ENCODE assay signal across 8 cellular contexts in the genomic region with DNA sequence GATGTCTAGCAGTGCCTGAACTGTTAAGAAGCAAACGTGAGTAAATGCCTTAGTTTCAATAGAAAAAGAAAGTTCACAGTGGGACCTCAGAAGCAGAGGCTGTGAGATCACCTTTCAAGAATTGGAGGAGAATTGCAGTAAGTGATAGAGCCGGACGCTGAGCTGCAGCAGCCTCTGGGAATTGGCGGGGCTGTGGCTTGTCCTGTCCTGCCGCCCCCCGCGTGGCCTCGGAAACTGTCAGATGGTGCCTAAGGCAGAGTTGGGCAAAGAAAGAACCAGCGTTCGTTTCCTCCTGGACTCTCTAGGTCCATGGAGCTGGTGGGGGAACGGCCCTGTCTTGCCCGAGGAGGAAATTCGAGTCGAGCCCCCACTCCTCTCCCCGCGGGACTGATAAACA. TPM values are rescaled to one million over a fixed set of nuclear protein-coding genes. Genes with fewer than 3 reads are reported as not detected.
DNase-seq lines count a peak whose midpoint lies in the region; ATAC-seq and TF ChIP-seq lines count a peak whose summit lies in the region.

No MANE protein-coding gene starts in this region.

- H3K27ac ChIP-seq in left ventricle myocardium inferior (replicated peaks) (peak overlapping the region; percentile 80), gastrocnemius medialis (peak overlapping the region in 3 of 4 donors; percentile 9 to 35 (median 16))

- H3K36me3 Mint-ChIP-seq in activated CD8-positive, alpha-beta memory T cell treated with anti-CD3 and anti-CD28 coated beads, Interleukin-2, amount 10 ng/mL, durations not matched to agents 7 days and 5 days, result peaks cover 6% of the 10 kb centered on the region
- no peaks in the 10 kb centered on the region for H3K36me3 Mint-ChIP-seq in activated CD4-positive, alpha-beta memory T cell treated with anti-CD3 and anti-CD28 coated beads, Interleukin-2, amount 10 ng/mL, durations not matched to agents 7 days and 5 days (ENCODE audit: low read depth)

- H3K4me1 Mint-ChIP-seq in activated CD8-positive, alpha-beta memory T cell treated with anti-CD3 and anti-CD28 coated beads, Interleukin-2, amount 10 ng/mL, durations not matched to agents 7 days and 5 days, result peaks cover 18% of the 10 kb centered on the region
- H3K4me1 Mint-ChIP-seq in activated CD4-positive, alpha-beta memory T cell treated with anti-CD3 and anti-CD28 coated beads, Interleukin-2, amount 10 ng/mL, durations not matched to agents 7 days and 5 days, result peaks cover 16% of the 10 kb centered on the region

- H3K4me1 ChIP-seq in left ventricle myocardium inferior, result peaks cover 26% of the 10 kb centered on the region
- H3K4me1 ChIP-seq in gastrocnemius medialis, result peaks cover 0 to 4% of the 10 kb centered on the region in 2 donors

- H3K9me3 ChIP-seq in left ventricle myocardium inferior (replicated peaks), result no peaks in the 10 kb centered on the region
- no peaks in the 10 kb centered on the region for H3K9me3 ChIP-seq in gastrocnemius medialis

- H3K27me3 Mint-ChIP-seq in activated CD8-positive, alpha-beta memory T cell treated with anti-CD3 and anti-CD28 coated beads, Interleukin-2, amount 10 ng/mL, durations not matched to agents 7 days and 5 days, result peaks cover 68% of the 10 kb centered on the region
- H3K27me3 Mint-ChIP-seq in activated CD4-positive, alpha-beta memory T cell treated with anti-CD3 and anti-CD28 coated beads, Interleukin-2, amount 10 ng/mL, durations not matched to agents 7 days and 5 days, result peaks cover 65% of the 10 kb centered on the region

- no peaks in the 10 kb centered on the region for H3K36me3 ChIP-seq in left ventricle myocardium inferior
- no peaks in the 10 kb centered on the region for H3K36me3 ChIP-seq in gastrocnemius medialis

- H3K27me3 ChIP-seq in left ventricle myocardium inferior (ENCODE audit: low read depth), result peaks cover 65% of the 10 kb centered on the region
- peaks cover 30 to 56% (median 45%) of the 10 kb centered on the region in 3 donors for H3K27me3 ChIP-seq in gastrocnemius medialis

- no peaks in the 10 kb centered on the region for H3K9me3 Mint-ChIP-seq in activated CD8-positive, alpha-beta memory T cell treated with anti-CD3 and anti-CD28 coated beads, Interleukin-2, amount 10 ng/mL, durations not matched to agents 7 days and 5 days (ENCODE audit: low read depth)
- no peaks in the 10 kb centered on the region for H3K9me3 Mint-ChIP-seq in activated CD4-positive, alpha-beta memory T cell treated with anti-CD3 and anti-CD28 coated beads, Interleukin-2, amount 10 ng/mL, durations not matched to agents 7 days and 5 days

- POLR2A ChIA-PET in activated CD4-positive, alpha-beta memory T cell treated with anti-CD3 and anti-CD28 coated beads, Interleukin-2, amount 10 ng/mL, durations not matched to agents 7 days and 5 days (lab: Charles Lee), result no interaction called here

- CTCF ChIA-PET in activated CD8-positive, alpha-beta memory T cell treated with anti-CD3 and anti-CD28 coated beads, Interleukin-2, amount 10 ng/mL, durations not matched to agents 7 days and 5 days (lab: Charles Lee), result interaction anchor here (1.4 kb wide), 1 partner anchor 294 kb away, joined by 3 read pairs; no protein-coding TSS in a partner anchor
- CTCF ChIA-PET in activated CD4-positive, alpha-beta memory T cell treated with anti-CD3 and anti-CD28 coated beads, Interleukin-2, amount 10 ng/mL, durations not matched to agents 7 days and 5 days (lab: Charles Lee), result no interaction called here

- no peak for TF ChIP-seq POLR2A in gastrocnemius medialis (IDR thresholded peaks at IDR 0.05)

- peak; percentile 10 for ATAC-seq in activated CD8-positive, alpha-beta memory T cell treated with anti-CD3 and anti-CD28 coated beads, Interleukin-2, amount 10 ng/mL, durations not matched to agents 7 days and 5 days
- ATAC-seq in gastrocnemius medialis (no peak), GM21723 (IDR thresholded peaks at IDR 0.05; ENCODE audit: unreplicated experiment) (no peak), left colon (no peak)

- in situ Hi-C loops in gastrocnemius medialis (cut with MboI; ENCODE audit: low sequenced_read_pairs in 4 of 4), result no loop called here

- intact Hi-C loops in left ventricle myocardium inferior (cut with micrococcal nuclease) (no loop called here), gastrocnemius medialis (cut with DNase I; ENCODE audit: low total_unique reads) (no loop called here), left colon (cut with DNase I, micrococcal nuclease) (no loop called here)

- H3K27ac Mint-ChIP-seq in activated CD8-positive, alpha-beta memory T cell treated with anti-CD3 and anti-CD28 coated beads, Interleukin-2, amount 10 ng/mL, durations not matched to agents 7 days and 5 days, result no peak overlapping the region
- no peak overlapping the region for H3K27ac Mint-ChIP-seq in activated CD4-positive, alpha-beta memory T cell treated with anti-CD3 and anti-CD28 coated beads, Interleukin-2, amount 10 ng/mL, durations not matched to agents 7 days and 5 days

- no peak for DNase-seq in activated CD8-positive, alpha-beta memory T cell treated with anti-CD3 and anti-CD28 coated beads, Interleukin-2, amount 10 ng/mL, durations not matched to agents 7 days and 5 days
- no peak for DNase-seq in activated CD8-positive, alpha-beta memory T cell treated with anti-CD3 and anti-CD28 coated beads, Interleukin-2, amount 50 U/mL, for 48 hours
- DNase-seq in activated CD4-positive, alpha-beta memory T cell treated with anti-CD3 and anti-CD28 coated beads, Interleukin-2, amount 10 ng/mL, durations not matched to agents 7 days and 5 days, result no peak
- no peak for DNase-seq in left ventricle myocardium inferior
- no peak for DNase-seq in gastrocnemius medialis
- DNase-seq in left colon, result no peak
- DNase-seq in DMS79 treated with DMSO at 0.1 percent for 48 hours (lab: John Stamatoyannopoulos, UW), result no peak

- no peak for TF ChIP-seq CTCF in left ventricle myocardium inferior (IDR thresholded peaks at IDR 0.05; ENCODE audit: borderline replicate concordance)
- no peak for TF ChIP-seq CTCF in gastrocnemius medialis (IDR thresholded peaks at IDR 0.05 in 4 of 5, conservative IDR thresholded peaks at IDR 0.05 in 1 of 5)

- peak overlapping the region; percentile 75 for H3K4me3 ChIP-seq in left ventricle myocardium inferior
- H3K4me3 ChIP-seq in gastrocnemius medialis, result peak overlapping the region; percentile 42 to 54 (median 52)

- peak overlapping the region; percentile 69 for H3K4me3 Mint-ChIP-seq in activated CD8-positive, alpha-beta memory T cell treated with anti-CD3 and anti-CD28 coated beads, Interleukin-2, amount 10 ng/mL, durations not matched to agents 7 days and 5 days
- H3K4me3 Mint-ChIP-seq in activated CD4-positive, alpha-beta memory T cell treated with anti-CD3 and anti-CD28 coated beads, Interleukin-2, amount 10 ng/mL, durations not matched to agents 7 days and 5 days, result peak overlapping the region; percentile 68

RNA-seq across cellular contexts. Expression of a gene that starts 0.6 kb away (rescaled TPM):
- total RNA-seq in activated CD8-positive, alpha-beta memory T cell treated with anti-CD3 and anti-CD28 coated beads, Interleukin-2, amount 10 ng/mL, durations not matched to agents 7 days and 5 days, result 10 to 100 TPM; 17.3 to 19.0 TPM
- total RNA-seq in activated CD4-positive, alpha-beta memory T cell treated with anti-CD3 and anti-CD28 coated beads, Interleukin-2, amount 10 ng/mL, durations not matched to agents 7 days and 5 days, result 10 to 100 TPM; 21.4 to 23.0 TPM
- total RNA-seq in left ventricle myocardium inferior (12.4 TPM), gastrocnemius medialis (10 to 100 TPM in 1 of 4 donors, 1 to 10 TPM in 3; 1.9 to 10.5 (median 5.6) TPM), left colon (10 to 100 TPM; 16.3 to 18.1 TPM)
